Comparison of ENCODE assay signal across 7 cellular contexts in the genomic region with DNA sequence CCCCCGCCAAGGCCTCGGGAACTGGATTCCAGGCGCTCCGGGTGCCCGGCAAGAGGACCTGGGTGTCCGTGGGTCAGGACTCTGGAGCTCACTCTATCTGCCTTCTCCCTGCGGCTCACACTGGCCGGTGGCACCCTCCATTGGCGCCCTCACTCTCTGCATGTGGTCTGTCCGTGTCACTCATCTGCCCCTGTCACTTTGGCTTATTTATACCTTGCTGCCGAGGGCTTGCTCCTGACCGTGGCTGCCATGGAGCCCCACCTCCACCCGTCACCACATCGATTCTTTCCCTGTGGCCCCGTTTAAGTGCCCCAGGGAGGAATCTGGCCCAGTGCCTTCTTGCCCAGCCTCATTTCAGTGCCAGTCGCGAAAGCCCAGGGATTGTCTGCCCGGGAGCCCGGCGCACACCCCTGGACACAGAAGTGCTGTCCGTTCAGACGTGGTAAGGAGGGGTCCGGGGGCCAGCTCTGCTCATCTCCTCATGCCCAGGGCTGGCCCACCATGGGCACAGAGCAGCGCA.
A peak's percentile ranks its signal among the peaks of the same experiment; 100 is the strongest.
DNase-seq lines count a peak whose midpoint lies in the region; TF ChIP-seq lines count a peak whose summit lies in the region.
"Not testable (repeated sequence)": the region's sequence is repeated elsewhere in the genome, so short reads cannot be mapped to it uniquely, and the experiment has no call there.

No MANE protein-coding gene starts in this region.

- peaks cover 54% of the 10 kb centered on the region for H3K4me1 Mint-ChIP-seq in nephron

- H3K27ac ChIP-seq in cardiac muscle cell (peak overlapping the region; percentile 58), right atrium auricular region (peak overlapping the region; percentile 83), liver (ENCODE audit: low read depth in 1 of 2, low read length in 2 of 2) (peak overlapping the region; percentile 19 to 25)
- H3K27ac ChIP-seq in spleen: not testable (repeated sequence)

- H3K36me3 ChIP-seq in cardiac muscle cell; right atrium auricular region; liver (ENCODE audit: control insufficient read depth in 4 of 4, insufficient read depth in 3 of 4, low read depth in 1 of 4, low read length in 3 of 4); spleen: not testable (repeated sequence)

- peak; percentile 50 for DNase-seq in activated effector memory CD4-positive, alpha-beta T cell treated with anti-CD3 and anti-CD28 coated beads, Interleukin-2, amount 50 U/mL, for 16 hours
- DNase-seq in cardiac muscle cell (ENCODE audit: low read depth in 1 of 2, low spot score in 1 of 2); right atrium auricular region (ENCODE audit: low spot score): not testable (repeated sequence)
- DNase-seq in posterior vena cava (ENCODE audit: low spot score) (peak; percentile 74), spleen (peak; percentile 69)

- H3K9me3 ChIP-seq in cardiac muscle cell (ENCODE audit: low read depth); right atrium auricular region; liver (ENCODE audit: control insufficient read depth in 4 of 4, low read length in 3 of 4); spleen: not testable (repeated sequence)

- peaks cover 14% of the 10 kb centered on the region for H3K4me1 ChIP-seq in cardiac muscle cell (ENCODE audit: low read depth)
- H3K4me1 ChIP-seq in right atrium auricular region: peaks cover 0 to 48% of the 10 kb centered on the region in 2 donors
- H3K4me1 ChIP-seq in liver (ENCODE audit: control insufficient read depth in 4 of 4, insufficient read depth in 4 of 4, low read length in 3 of 4): not testable (repeated sequence)
- H3K4me1 ChIP-seq in spleen: peaks cover 0 to 32% (median 9%) of the 10 kb centered on the region in 6 donors

- H3K27me3 Mint-ChIP-seq in nephron (ENCODE audit: low read depth): peaks cover 11% of the 10 kb centered on the region

- not testable (repeated sequence) for TF ChIP-seq RAD21 in liver (IDR thresholded peaks at IDR 0.05)

- H3K4me3 Mint-ChIP-seq in nephron: peak overlapping the region in 1 of 3 experiments; percentile 31

- TF ChIP-seq CTCF in cardiac muscle cell (IDR thresholded peaks at IDR 0.05; ENCODE audit: low read depth, low read length); liver (IDR thresholded peaks at IDR 0.05; ENCODE audit: low read depth, low read length, missing input control); nephron (IDR thresholded peaks at IDR 0.05; ENCODE audit: unreplicated experiment in 3 of 3); spleen (IDR thresholded peaks at IDR 0.05 in 8 of 11, conservative IDR thresholded peaks at IDR 0.05 in 3 of 11): not testable (repeated sequence)
- TF ChIP-seq CTCF in right atrium auricular region (IDR thresholded peaks at IDR 0.05): peak in 1 of 2 donors; percentile 15

- H3K27me3 ChIP-seq in cardiac muscle cell; right atrium auricular region; liver (ENCODE audit: control insufficient read depth in 4 of 4, insufficient read depth in 4 of 4, low read length in 3 of 4); spleen (replicated peaks in 1 of 7): not testable (repeated sequence)

- H3K9me3 Mint-ChIP-seq in nephron: not testable (repeated sequence)

- 73% methylated on average over 24 of the region's 24 CpGs for WGBS in liver
- 85 to 99% (median 90%) methylated on average over 13 to 23 of the region's 24 CpGs for WGBS in spleen, 5 donors

- intact Hi-C loops in posterior vena cava (cut with DNase I): loop anchor here in 1 of 2 donors (5.0 kb wide), 1 partner anchor 804 kb away; a partner anchor contains a TSS
- intact Hi-C loops in spleen (cut with DNase I; ENCODE audit: low total_unique reads): not testable (repeated sequence)

- not testable (repeated sequence) for TF ChIP-seq POLR2A in spleen (IDR thresholded peaks at IDR 0.05)

- H3K9ac ChIP-seq in liver (ENCODE audit: low read depth in 1 of 2, low read length in 2 of 2): not testable (repeated sequence)

- H3K4me3 ChIP-seq in cardiac muscle cell; liver (ENCODE audit: low read depth in 1 of 3, low read length in 3 of 3); spleen: not testable (repeated sequence)
- peak overlapping the region in 1 of 2 donors; percentile 11 for H3K4me3 ChIP-seq in right atrium auricular region

- not testable (repeated sequence) for H3K36me3 Mint-ChIP-seq in nephron (ENCODE audit: low read depth)

- peak overlapping the region in 2 of 3 experiments; percentile 59 to 65 for H3K27ac Mint-ChIP-seq in nephron
